In genomic region chr17:76075364-76076099, GRCh38 we compare ENCODE assay signal across 9 cellular contexts. TPM values are rescaled to one million over a fixed set of nuclear protein-coding genes. Genes with fewer than 3 reads are reported as not detected.
DNase-seq lines count a peak whose midpoint lies in the region; ATAC-seq and TF ChIP-seq lines count a peak whose summit lies in the region.
"Had no signal": no experiment of that assay in that cellular context is flagged by ENCODE, and none has a peak within 500 bp of the region (broad histone marks: within the 10 kb centered on the region; RNA-seq: fewer than 3 reads in every experiment).

No MANE protein-coding gene starts in this region.

- peaks cover 36% of the 10 kb centered on the region for H3K27me3 Mint-ChIP-seq in T-helper 17 cell

- no peak for TF ChIP-seq EP300 in transverse colon (IDR thresholded peaks at IDR 0.05; ENCODE audit: low read depth)

- H3K4me3 ChIP-seq in right atrium auricular region (peak overlapping the region in 1 of 2 donors; percentile 8), iPS DF 6.9 (ENCODE audit: low read length) (peak overlapping the region; percentile 46; the same call in 1 of the 2 replicates), transverse colon (peak overlapping the region in 2 of 4 donors; percentile 13 to 27)

- ATAC-seq in T-helper 17 cell: no peak
- ATAC-seq in HG03159 (IDR thresholded peaks at IDR 0.05; ENCODE audit: unreplicated experiment): no peak
- no peak for ATAC-seq in HG02678 (IDR thresholded peaks at IDR 0.05; ENCODE audit: unreplicated experiment)

- H3K4me1 ChIP-seq in right atrium auricular region (peaks cover 0 to 65% of the 10 kb centered on the region in 2 donors), iPS DF 6.9 (ENCODE audit: control insufficient read depth, insufficient read depth, low read length) (peaks cover 21% of the 10 kb centered on the region), transverse colon (peaks cover 29 to 49% (median 42%) of the 10 kb centered on the region in 4 donors)

- H3K27me3 ChIP-seq in right atrium auricular region (peaks cover 31 to 46% of the 10 kb centered on the region in 2 donors), iPS DF 6.9 (ENCODE audit: control insufficient read depth, insufficient read depth, low read length) (peaks cover 53% of the 10 kb centered on the region), transverse colon (peaks cover 71% of the 10 kb centered on the region)

- TF ChIP-seq CTCF in right atrium auricular region (IDR thresholded peaks at IDR 0.05) (no peak), transverse colon (IDR thresholded peaks at IDR 0.05) (peak in 3 of 5 experiments; percentile 12 to 18 (median 14))

- H3K36me3 ChIP-seq in right atrium auricular region: no peaks in the 10 kb centered on the region
- H3K36me3 ChIP-seq in iPS DF 6.9 (ENCODE audit: control insufficient read depth, insufficient read depth, low read length): no peaks in the 10 kb centered on the region; the same call in 1 of the 2 replicates
- no peaks in the 10 kb centered on the region for H3K36me3 ChIP-seq in transverse colon

- H3K27ac Mint-ChIP-seq in T-helper 17 cell: peak overlapping the region; percentile 67

- peak overlapping the region; percentile 91 for H3K4me3 Mint-ChIP-seq in T-helper 17 cell

- H3K9me3 ChIP-seq in right atrium auricular region (no peaks in the 10 kb centered on the region), T-helper 17 cell (ENCODE audit: control insufficient read depth, low read length, poor library complexity, severe bottlenecking) (no peaks in the 10 kb centered on the region), iPS DF 6.9 (ENCODE audit: control insufficient read depth, insufficient read depth, low read length) (no peaks in the 10 kb centered on the region), transverse colon (no peaks in the 10 kb centered on the region)

- in situ Hi-C loops in transverse colon (cut with MboI; ENCODE audit: low pct_ligation_motif_present in 1 of 4, low pct_unique_long_range_greater_than_20kb in 1 of 4, low sequenced_read_pairs in 3 of 4): no loop called here

- H3K4me1 Mint-ChIP-seq in T-helper 17 cell: peaks cover 24% of the 10 kb centered on the region

- TF ChIP-seq POLR2A in transverse colon (IDR thresholded peaks at IDR 0.05): no peak

- intact Hi-C loops in cardiac septum (cut with DNase I): no loop called here
- intact Hi-C loops in transverse colon (cut with DNase I; ENCODE audit: low total_unique reads): loop anchor here (10.0 kb wide), 1 partner anchor 61 kb away; no protein-coding TSS in a partner anchor

- DNase-seq in cardiac septum (ENCODE audit: low spot score) (peak; percentile 31), right atrium auricular region (ENCODE audit: low spot score) (no peak), T-helper 17 cell (no peak), iPS DF 6.9 (ENCODE audit: low read depth, low spot score) (no peak), transverse colon (no peak), HCEC 1CT (no peak)

- H3K36me3 Mint-ChIP-seq in T-helper 17 cell (ENCODE audit: low read depth): peaks cover 7% of the 10 kb centered on the region

- no CpG with 5 or more reads among the region's 42 CpGs for WGBS in iPS DF 6.9 (ENCODE audit: insufficient coverage, insufficient read length)
- WGBS in transverse colon (ENCODE audit: low coverage in 1 of 2), 2 donors: 0 to 6% methylated on average over 3 to 42 of the region's 42 CpGs

- H3K27ac ChIP-seq in right atrium auricular region (no peak overlapping the region), iPS DF 6.9 (ENCODE audit: low read length) (no peak overlapping the region), transverse colon (peak overlapping the region in 1 of 4 donors; percentile 58)

RNA-seq across cellular contexts. Expression of gene GALR2, which starts 1.0 kb away (rescaled TPM):
- total RNA-seq in cardiac septum (not detected), right atrium auricular region (not detected), T-helper 17 cell (under 1 TPM; 0.55 to 0.96 TPM), transverse colon (1 to 10 TPM in 3 of 4 donors, not detected in 1; 1.9 to 10.0 (median 3.2) TPM)
- total RNA-seq: urinary bladder had no signal

RNA-seq across cellular contexts. Expression of gene SRP68, which starts 3.2 kb away (rescaled TPM):
- total RNA-seq in cardiac septum (53.9 TPM), right atrium auricular region (10 to 100 TPM; 35.2 to 43.9 TPM), T-helper 17 cell (10 to 100 TPM; 80.4 to 89.2 TPM), transverse colon (10 to 100 TPM; 11.6 to 44.8 (median 30.4) TPM)

RNA-seq across cellular contexts. Expression of gene ZACN, which starts 3.5 kb away (rescaled TPM):
- not detected for total RNA-seq in cardiac septum
- not detected for total RNA-seq in right atrium auricular region
- under 1 TPM in 1 of 2 donors, not detected in 1; 0.68 TPM for total RNA-seq in T-helper 17 cell
- under 1 TPM in 1 of 4 donors, not detected in 3; 0.40 TPM for total RNA-seq in transverse colon
- total RNA-seq: urinary bladder had no signal

RNA-seq across cellular contexts. Expression of gene EXOC7, which starts 28.1 kb away (rescaled TPM):
- total RNA-seq in cardiac septum: 86.9 TPM
- 10 to 100 TPM; 56.0 to 65.3 TPM for total RNA-seq in right atrium auricular region
- 10 to 100 TPM; 80.7 to 85.3 TPM for total RNA-seq in T-helper 17 cell
- 100 to 1,000 TPM in 2 of 4 donors, 10 to 100 TPM in 2; 88.0 to 143 (median 105) TPM for total RNA-seq in transverse colon

RNA-seq across cellular contexts. Expression of gene EVPL, which starts 48.4 kb away (rescaled TPM):
- total RNA-seq in cardiac septum (0.05 TPM), right atrium auricular region (under 1 TPM; 0.30 to 0.71 TPM), T-helper 17 cell (under 1 TPM; 0.05 to 0.68 TPM), transverse colon (10 to 100 TPM; 17.1 to 23.7 (median 20.6) TPM)

Comparison
In these comparisons a context has a peak if more than half of its experiments do, and no peak if none do; other contexts are left out.
1. CTCF ChIP-seq: peak in transverse colon (3 of 5); none in right atrium auricular region (0 of 2).